Comparison of ENCODE assay signal across 18 cellular contexts in the genomic region with DNA sequence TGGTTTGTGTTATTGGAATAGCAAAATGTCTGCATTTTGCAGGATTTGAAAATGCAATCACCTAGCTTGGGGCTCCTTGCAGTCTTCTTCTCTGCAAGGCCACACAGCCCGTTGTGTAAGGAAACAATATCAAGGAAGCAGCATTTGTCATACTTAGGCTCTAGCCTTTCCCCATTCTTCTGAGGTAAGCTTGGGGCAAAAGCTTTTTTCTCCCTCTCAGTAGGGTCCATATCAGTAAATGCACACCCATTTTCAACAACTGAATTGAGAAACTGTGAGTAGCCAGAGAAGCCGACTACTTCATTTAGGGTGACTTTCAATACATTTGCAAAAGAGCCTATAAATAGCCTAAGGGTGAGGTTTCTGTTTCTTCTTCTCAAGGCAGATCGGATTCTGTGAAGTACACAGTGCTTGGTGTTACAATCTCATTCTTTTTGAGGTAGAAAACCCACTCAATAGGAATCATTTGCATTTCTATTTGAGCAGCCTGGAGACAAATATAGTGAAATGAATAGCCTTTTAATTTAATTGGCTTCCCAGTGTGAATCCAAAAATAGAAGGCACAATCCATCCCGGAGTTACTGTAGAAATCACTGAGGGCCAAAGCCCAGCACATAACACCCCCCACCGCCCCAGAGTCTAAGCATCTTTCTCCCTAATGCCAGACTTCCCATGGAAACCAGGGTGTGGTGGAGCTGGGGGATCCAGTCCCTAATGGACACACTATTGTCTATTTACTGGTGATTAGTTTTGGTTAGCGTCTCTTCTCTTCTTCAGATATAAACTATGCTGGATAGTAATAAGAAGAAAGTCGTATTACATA.
DNase-seq lines count a peak whose midpoint lies in the region; ATAC-seq and TF ChIP-seq lines count a peak whose summit lies in the region.
"Had no signal": no experiment of that assay in that cellular context is flagged by ENCODE, and none has a peak within 500 bp of the region (broad histone marks: within the 10 kb centered on the region; RNA-seq: fewer than 3 reads in every experiment).

No MANE protein-coding gene starts in this region.

- TF ChIP-seq CTCF in GM10248 (IDR thresholded peaks at IDR 0.05; ENCODE audit: control extremely low read depth, extremely low read depth, low read depth, missing control alignments) (no peak), WTC11 (IDR thresholded peaks at IDR 0.05) (no peak), OCI-LY7 (conservative IDR thresholded peaks at IDR 0.05; ENCODE audit: low read length) (no peak)

- H3K4me3 ChIP-seq in OCI-LY7 (ENCODE audit: low read depth, low read length, poor library complexity, severe bottlenecking): no peak overlapping the region
- H3K4me3 ChIP-seq in naive thymus-derived CD4-positive, alpha-beta T cell (ENCODE audit: low read length): no peak overlapping the region
- H3K4me3 ChIP-seq: esophagus squamous epithelium, right atrium auricular region had no signal

- ATAC-seq in GM19025 (IDR thresholded peaks at IDR 0.05; ENCODE audit: low read depth, unreplicated experiment): peak; percentile 80
- ATAC-seq in HG03196 (IDR thresholded peaks at IDR 0.05; ENCODE audit: unreplicated experiment): peak; percentile 65
- peak; percentile 76 for ATAC-seq in WTC11
- ATAC-seq in naive thymus-derived CD4-positive, alpha-beta T cell: no peak
- no peak for ATAC-seq in HG02759 (IDR thresholded peaks at IDR 0.05; ENCODE audit: unreplicated experiment)

- POLR2A ChIA-PET in GM10248 (lab: Yijun Ruan, JAX) (no interaction called here), WTC11 (lab: Charles Lee) (no interaction called here), OCI-LY7 (lab: Charles Lee) (interaction anchor here (0.6 kb wide), 1 partner anchor 1418 kb away, joined by 4 read pairs; no protein-coding TSS in a partner anchor)
- POLR2A ChIA-PET in naive thymus-derived CD4-positive, alpha-beta T cell (lab: Charles Lee): no interaction called here

- H3K79me2 ChIP-seq in OCI-LY7 (ENCODE audit: insufficient read depth, low read depth, low read length): no peaks in the 10 kb centered on the region

- no peaks in the 10 kb centered on the region for H3K9me3 ChIP-seq in OCI-LY7 (ENCODE audit: low read length)
- no peaks in the 10 kb centered on the region for H3K9me3 ChIP-seq in naive thymus-derived CD4-positive, alpha-beta T cell (ENCODE audit: control insufficient read depth in 2 of 3, low read length in 3 of 3)
- H3K9me3 ChIP-seq: esophagus squamous epithelium, neutrophil, right atrium auricular region had no signal

- H3K9me2 ChIP-seq in OCI-LY7 (ENCODE audit: insufficient read depth, low read length): no peaks in the 10 kb centered on the region

- H3K36me3 ChIP-seq in OCI-LY7 (ENCODE audit: insufficient read depth, low read length): no peaks in the 10 kb centered on the region
- no peaks in the 10 kb centered on the region for H3K36me3 ChIP-seq in naive thymus-derived CD4-positive, alpha-beta T cell (ENCODE audit: control insufficient read depth in 2 of 3, insufficient read depth in 3 of 3, low read length in 3 of 3)
- H3K36me3 ChIP-seq: esophagus squamous epithelium, neutrophil, right atrium auricular region had no signal

- peak overlapping the region; percentile 76 for H3K27ac Mint-ChIP-seq in WTC11
- no peak overlapping the region for H3K27ac Mint-ChIP-seq in naive thymus-derived CD4-positive, alpha-beta T cell
- H3K27ac Mint-ChIP-seq: CD8-positive, alpha-beta memory T cell had no signal

- H3K27me3 ChIP-seq in naive thymus-derived CD4-positive, alpha-beta T cell (ENCODE audit: control insufficient read depth in 2 of 2, insufficient read depth in 2 of 2, low read length in 2 of 2): no peaks in the 10 kb centered on the region
- H3K27me3 ChIP-seq: esophagus squamous epithelium, neutrophil, right atrium auricular region had no signal

- H3K4me3 Mint-ChIP-seq in WTC11: no peak overlapping the region
- H3K4me3 Mint-ChIP-seq in naive thymus-derived CD4-positive, alpha-beta T cell: no peak overlapping the region
- H3K4me3 Mint-ChIP-seq: CD8-positive, alpha-beta memory T cell had no signal

- no peaks in the 10 kb centered on the region for H4K20me1 ChIP-seq in OCI-LY7 (ENCODE audit: insufficient read depth, low read length)

- DNase-seq in GM10248 (ENCODE audit: extremely low spot score): peak; percentile 23
- DNase-seq in WTC11 (ENCODE audit: low spot score): no peak
- no peak for DNase-seq in OCI-LY7 (ENCODE audit: low spot score)
- no peak for DNase-seq in activated effector memory CD4-positive, alpha-beta T cell treated with Interleukin-2 at 50 U/mL for 16 hours
- DNase-seq in naive thymus-derived CD4-positive, alpha-beta T cell: no peak
- DNase-seq: activated naive CD4-positive, alpha-beta T cell; CD8-positive, alpha-beta memory T cell; esophagus squamous epithelium; HCEC 1CT; head of caudate nucleus; islet precursor cell; Karpas-422; NCI-H2029 treated with DMSO at 0.1 percent for 48 hours had no signal

- H3K4me1 ChIP-seq in OCI-LY7 (ENCODE audit: insufficient read depth, low read length, poor library complexity, severe bottlenecking): no peaks in the 10 kb centered on the region
- H3K4me1 ChIP-seq in naive thymus-derived CD4-positive, alpha-beta T cell (ENCODE audit: control insufficient read depth in 2 of 2, insufficient read depth in 2 of 2, low read length in 2 of 2): no peaks in the 10 kb centered on the region
- H3K4me1 ChIP-seq: esophagus squamous epithelium, right atrium auricular region had no signal

- H3K4me2 ChIP-seq in OCI-LY7 (ENCODE audit: low read length): no peak overlapping the region

- H3K4me1 Mint-ChIP-seq in WTC11: peaks cover 29% of the 10 kb centered on the region
- peaks cover 0 to 3% (median 0%) of the 10 kb centered on the region in 7 donors for H3K4me1 Mint-ChIP-seq in naive thymus-derived CD4-positive, alpha-beta T cell
- H3K4me1 Mint-ChIP-seq: CD8-positive, alpha-beta memory T cell had no signal

- peaks cover 11% of the 10 kb centered on the region for H3K36me3 Mint-ChIP-seq in WTC11
- no peaks in the 10 kb centered on the region for H3K36me3 Mint-ChIP-seq in naive thymus-derived CD4-positive, alpha-beta T cell
- H3K36me3 Mint-ChIP-seq: CD8-positive, alpha-beta memory T cell had no signal

- H3K27ac ChIP-seq in OCI-LY7 (ENCODE audit: low read depth, low read length, poor library complexity, severe bottlenecking): no peak overlapping the region
- H3K27ac ChIP-seq in naive thymus-derived CD4-positive, alpha-beta T cell (ENCODE audit: low read depth, low read length): no peak overlapping the region
- H3K27ac ChIP-seq: esophagus squamous epithelium, neutrophil, right atrium auricular region had no signal

- CTCF ChIA-PET in GM10248 (lab: Yijun Ruan, JAX) (no interaction called here), WTC11 (lab: Charles Lee) (no interaction called here), OCI-LY7 (lab: Charles Lee; ENCODE audit: unreplicated experiment) (no interaction called here)
- CTCF ChIA-PET in naive thymus-derived CD4-positive, alpha-beta T cell (lab: Charles Lee): interaction anchor here (0.7 kb wide), 2 partner anchors 19 to 68 kb away, joined by 3 read pairs; no protein-coding TSS in a partner anchor

- no peak overlapping the region for H2AFZ ChIP-seq in OCI-LY7 (ENCODE audit: low read length)

- peaks cover 16% of the 10 kb centered on the region for H3K9me3 Mint-ChIP-seq in WTC11
- H3K9me3 Mint-ChIP-seq in naive thymus-derived CD4-positive, alpha-beta T cell: peaks cover 0 to 5% (median 0%) of the 10 kb centered on the region in 11 donors

- BruUV-seq in OCI-LY7 (replicated peaks; lab: Mats Ljungman, UMichigan): no TSS peak

- intact Hi-C loops in OCI-LY7 (cut with micrococcal nuclease; ENCODE audit: unreplicated experiment): no loop called here
- intact Hi-C loops in naive thymus-derived CD4-positive, alpha-beta T cell (cut with micrococcal nuclease): no loop called here

- H3K27me3 Mint-ChIP-seq in WTC11 (ENCODE audit: low read depth): peaks cover 39% of the 10 kb centered on the region
- peaks cover 0 to 14% (median 0%) of the 10 kb centered on the region in 5 donors for H3K27me3 Mint-ChIP-seq in naive thymus-derived CD4-positive, alpha-beta T cell
- H3K27me3 Mint-ChIP-seq: CD8-positive, alpha-beta memory T cell had no signal

TF ChIP-seq in WTC11, 78 proteins besides CTCF, POLR2A, EP300 and RAD21:
- TF ChIP-seq, protein P1, sequence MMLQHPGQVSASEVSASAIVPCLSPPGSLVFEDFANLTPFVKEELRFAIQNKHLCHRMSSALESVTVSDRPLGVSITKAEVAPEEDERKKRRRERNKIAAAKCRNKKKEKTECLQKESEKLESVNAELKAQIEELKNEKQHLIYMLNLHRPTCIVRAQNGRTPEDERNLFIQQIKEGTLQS (CRISPR knock-in tag; conservative IDR thresholded peaks at IDR 0.05): no peak
- no peak for TF ChIP-seq IRF2 (CRISPR knock-in tag; IDR thresholded peaks at IDR 0.05; ENCODE audit: borderline replicate concordance, low read depth)
- no peak for TF ChIP-seq OVOL2 (CRISPR knock-in tag; IDR thresholded peaks at IDR 0.05; ENCODE audit: borderline replicate concordance)
- TF ChIP-seq SOX15 (CRISPR knock-in tag; IDR thresholded peaks at IDR 0.05): no peak
- TF ChIP-seq SMAD3 (CRISPR knock-in tag; IDR thresholded peaks at IDR 0.05; ENCODE audit: borderline replicate concordance): no peak
- no peak for TF ChIP-seq JAZF1 (CRISPR knock-in tag; IDR thresholded peaks at IDR 0.05)
- TF ChIP-seq MYBL2 (CRISPR knock-in tag; IDR thresholded peaks at IDR 0.05): no peak
- no peak for TF ChIP-seq ZNF138 (CRISPR knock-in tag; conservative IDR thresholded peaks at IDR 0.05)
- no peak for TF ChIP-seq ETV6 (CRISPR knock-in tag; IDR thresholded peaks at IDR 0.05)
- TF ChIP-seq TEAD1 (CRISPR knock-in tag; IDR thresholded peaks at IDR 0.05): no peak
- no peak for TF ChIP-seq ZNF232 (CRISPR knock-in tag; IDR thresholded peaks at IDR 0.05)
- TF ChIP-seq ZNF263 (CRISPR knock-in tag; IDR thresholded peaks at IDR 0.05; ENCODE audit: low read depth): no peak
- TF ChIP-seq MXD4 (CRISPR knock-in tag; IDR thresholded peaks at IDR 0.05; ENCODE audit: borderline replicate concordance): no peak
- TF ChIP-seq CREB1 (CRISPR knock-in tag; IDR thresholded peaks at IDR 0.05): no peak
- TF ChIP-seq ZNF423 (CRISPR knock-in tag; IDR thresholded peaks at IDR 0.05): no peak
- TF ChIP-seq TP53 (CRISPR knock-in tag; IDR thresholded peaks at IDR 0.05): no peak
- no peak for TF ChIP-seq FOXK1 (CRISPR knock-in tag; IDR thresholded peaks at IDR 0.05)
- no peak for TF ChIP-seq GTF2I (CRISPR knock-in tag; conservative IDR thresholded peaks at IDR 0.05)
- TF ChIP-seq ZNF121 (CRISPR knock-in tag; IDR thresholded peaks at IDR 0.05): no peak
TF ChIP-seq in WTC11: peak in this region for 0.

Comparison
In these comparisons a context has a peak if more than half of its experiments do, and no peak if none do; other contexts are left out.
1. ATAC-seq: peak in GM19025 (single experiment), HG03196 (single experiment) and WTC11 (single experiment); none in naive thymus-derived CD4-positive, alpha-beta T cell (single experiment) and HG02759 (single experiment).